Comparison of ENCODE assay signal across 14 cellular contexts in the genomic region with DNA sequence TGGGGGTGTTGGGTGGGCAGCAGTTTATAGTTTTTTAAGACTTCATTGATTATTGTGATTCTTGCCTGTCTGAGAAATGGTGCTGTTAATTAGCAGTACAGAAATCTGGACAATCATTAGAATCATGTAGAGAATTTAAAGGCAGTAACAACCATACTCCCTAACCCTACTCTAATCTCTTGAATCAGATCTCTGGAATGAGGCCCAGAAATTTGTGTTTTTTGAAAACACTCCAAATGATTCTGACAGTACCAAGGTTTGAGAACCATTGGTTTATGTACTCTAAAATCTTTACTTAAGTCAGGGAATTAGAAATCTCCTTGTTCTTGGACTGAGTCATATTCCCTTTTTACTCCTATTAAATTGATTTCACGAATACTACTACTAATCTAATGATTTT. TPM values are rescaled to one million over a fixed set of nuclear protein-coding genes. Genes with fewer than 3 reads are reported as not detected.
DNase-seq lines count a peak whose midpoint lies in the region; ATAC-seq and TF ChIP-seq lines count a peak whose summit lies in the region.
"Had no signal": no experiment of that assay in that cellular context is flagged by ENCODE, and none has a peak within 500 bp of the region (broad histone marks: within the 10 kb centered on the region; RNA-seq: fewer than 3 reads in every experiment).

No MANE protein-coding gene starts in this region.

- H3K27ac Mint-ChIP-seq in T-helper 17 cell = no peak overlapping the region
- H3K27ac Mint-ChIP-seq: activated B cell treated with CpG ODN at 0.5 μM for 24 hours, B cell had no signal

- peaks cover 4% of the 10 kb centered on the region for H3K4me1 Mint-ChIP-seq in T-helper 17 cell
- H3K4me1 Mint-ChIP-seq: activated B cell treated with CpG ODN at 0.5 μM for 24 hours, B cell had no signal

- H3K9me3 ChIP-seq in T-helper 17 cell (ENCODE audit: control insufficient read depth, low read length, poor library complexity, severe bottlenecking) = no peaks in the 10 kb centered on the region
- H3K9me3 ChIP-seq: HAP-1, suprapubic skin had no signal

- no peaks in the 10 kb centered on the region for H3K36me3 Mint-ChIP-seq in T-helper 17 cell (ENCODE audit: low read depth)

- H3K4me3 Mint-ChIP-seq in T-helper 17 cell = no peak overlapping the region
- H3K4me3 Mint-ChIP-seq: activated B cell treated with CpG ODN at 0.5 μM for 24 hours, B cell had no signal

- peak overlapping the region; percentile 76 for H3K27ac ChIP-seq in VCaP
- H3K27ac ChIP-seq: suprapubic skin had no signal

- ATAC-seq in Right ventricle myocardium superior (ENCODE audit: poor library complexity) = peak; percentile 22
- ATAC-seq in Right ventricle myocardium inferior = no peak
- no peak for ATAC-seq in HG03432 (IDR thresholded peaks at IDR 0.05; ENCODE audit: unreplicated experiment)
- ATAC-seq in T-helper 17 cell = no peak

- TF ChIP-seq CTCF in VCaP (conservative IDR thresholded peaks at IDR 0.05) (no peak), foreskin fibroblast (IDR thresholded peaks at IDR 0.05; ENCODE audit: low read depth, low read length) (no peak)

- intact Hi-C loops in Right ventricle myocardium superior (cut with DNase I) (no loop called here), Right ventricle myocardium inferior (cut with DNase I) (no loop called here)

- H3K4me3 ChIP-seq in foreskin fibroblast (ENCODE audit: low read depth in 1 of 2, low read length in 2 of 2) = no peak overlapping the region
- H3K4me3 ChIP-seq: HAP-1, lung, suprapubic skin had no signal

- no peak for DNase-seq in Right ventricle myocardium superior
- DNase-seq in Right ventricle myocardium inferior (ENCODE audit: missing footprints) = no peak
- DNase-seq in foreskin fibroblast = peak; percentile 57 to 78
- peak; percentile 78 for DNase-seq in stromal cell of bone marrow (ENCODE audit: low read depth)
- no peak for DNase-seq in T-helper 17 cell
- no peak for DNase-seq in activated CD8-positive, alpha-beta memory T cell treated with anti-CD3 and anti-CD28 coated beads for 24 hours
- DNase-seq: activated B cell treated with CpG ODN at 0.5 μM for 24 hours, SIG-M5 had no signal

- no peaks in the 10 kb centered on the region for H3K27me3 Mint-ChIP-seq in T-helper 17 cell
- H3K27me3 Mint-ChIP-seq: activated B cell treated with CpG ODN at 0.5 μM for 24 hours, B cell had no signal

RNA-seq across cellular contexts. Expression of gene FNBP1L, which starts 24.0 kb away (rescaled TPM):
- total RNA-seq in Right ventricle myocardium superior (21.0 TPM), Right ventricle myocardium inferior (24.8 TPM), T-helper 17 cell (1 to 10 TPM; 3.1 to 4.9 TPM)

Comparison
In these comparisons a context has a peak if more than half of its experiments do, and no peak if none do; other contexts are left out.
1. DNase-seq: peak in foreskin fibroblast (2 of 2) and stromal cell of bone marrow (single experiment); none in Right ventricle myocardium superior (single experiment), Right ventricle myocardium inferior (single experiment), T-helper 17 cell (0 of 3) and activated CD8-positive, alpha-beta memory T cell treated with anti-CD3 and anti-CD28 coated beads for 24 hours (single experiment).